Comparison of ENCODE assay signal across 15 cellular contexts in genomic region chr5:175920506-175920865, GRCh38. TPM values are rescaled to one million over a fixed set of nuclear protein-coding genes. Genes with fewer than 3 reads are reported as not detected.
A peak's percentile ranks its signal among the peaks of the same experiment; 100 is the strongest.
DNase-seq lines count a peak whose midpoint lies in the region; ATAC-seq and TF ChIP-seq lines count a peak whose summit lies in the region.
"Had no signal": no experiment of that assay in that cellular context is flagged by ENCODE, and none has a peak within 500 bp of the region (broad histone marks: within the 10 kb centered on the region; RNA-seq: fewer than 3 reads in every experiment).

No MANE protein-coding gene starts in this region.

- 72 to 80% methylated on average over 5 of the region's 5 CpGs for WGBS in GM23248 (ENCODE audit: low coverage in 1 of 2, low lambda C conversion rate in 2 of 2, missing lambda C conversion rate in 2 of 2), 2 experiments
- WGBS in right lobe of liver (ENCODE audit: insufficient coverage, low coverage, low lambda C conversion rate, missing lambda C conversion rate): 90% methylated on average over 5 of the region's 5 CpGs

- peak; percentile 36 for DNase-seq in GM23248
- peak; percentile 81 for DNase-seq in MG63
- DNase-seq in fibroblast of lung (ENCODE audit: low read depth in 2 of 2): peak; percentile 5 to 9
- DNase-seq in mucosa of descending colon: no peak
- no peak for DNase-seq in right lobe of liver
- no peak for DNase-seq in naive thymus-derived CD8-positive, alpha-beta T cell
- no peak for DNase-seq in stimulated activated naive CD8-positive, alpha-beta T cell treated with anti-CD3 and anti-CD28 coated beads, Interleukin-15, amount 100 ng/mL, for 72 hours
- no peak for DNase-seq in germinal center (ENCODE audit: low spot score)
- DNase-seq: DMS 273 treated with DMSO at 0.1 percent for 48 hours, NCI-H446, PC-9 had no signal

- no peak for TF ChIP-seq CTCF in fibroblast of lung (conservative IDR thresholded peaks at IDR 0.05 in 1 of 2, IDR thresholded peaks at IDR 0.05 in 1 of 2; ENCODE audit: low read depth in 1 of 2, low read length in 2 of 2)
- TF ChIP-seq CTCF in mucosa of descending colon (IDR thresholded peaks at IDR 0.05): no peak
- TF ChIP-seq CTCF in right lobe of liver (IDR thresholded peaks at IDR 0.05): no peak

- H3K4me3 ChIP-seq in GM23248 (no peak overlapping the region), MG63 (no peak overlapping the region), fibroblast of lung (replicated peaks in 1 of 4; ENCODE audit: control extremely low read depth in 1 of 4, insufficient read depth in 1 of 4, low read depth in 3 of 4, low read length in 4 of 4) (no peak overlapping the region), mucosa of descending colon (no peak overlapping the region), right lobe of liver (no peak overlapping the region)
- H3K4me3 ChIP-seq: BLaER1 treated with 17β-estradiol and CSF1 and Interleukin-3, amounts not matched to agents 10 nM and 100 nM; PC-9; SK-N-MC had no signal

- H3K9me3 ChIP-seq in GM23248 (ENCODE audit: low read depth) (no peaks in the 10 kb centered on the region), MG63 (peaks cover 3% of the 10 kb centered on the region), fibroblast of lung (ENCODE audit: control insufficient read depth, insufficient read depth, low read depth, low read length) (no peaks in the 10 kb centered on the region), mucosa of descending colon (no peaks in the 10 kb centered on the region), right lobe of liver (no peaks in the 10 kb centered on the region)
- H3K9me3 ChIP-seq: BLaER1 treated with 17β-estradiol and CSF1 and Interleukin-3, amounts not matched to agents 10 nM and 100 nM had no signal

- TF ChIP-seq POLR2A in right lobe of liver (IDR thresholded peaks at IDR 0.05): no peak

- no peaks in the 10 kb centered on the region for H3K9me3 Mint-ChIP-seq in naive thymus-derived CD8-positive, alpha-beta T cell
- no peaks in the 10 kb centered on the region for H3K9me3 Mint-ChIP-seq in stimulated activated naive CD8-positive, alpha-beta T cell treated with anti-CD3 and anti-CD28 coated beads, Interleukin-15, amount 100 ng/mL, for 72 hours

- H3K4me1 ChIP-seq in GM23248 (ENCODE audit: insufficient read depth): peaks cover 41% of the 10 kb centered on the region
- peaks cover 25% of the 10 kb centered on the region for H3K4me1 ChIP-seq in fibroblast of lung (ENCODE audit: control insufficient read depth, extremely low read depth, insufficient read depth, low read length)
- no peaks in the 10 kb centered on the region for H3K4me1 ChIP-seq in mucosa of descending colon (ENCODE audit: low read depth)
- peaks cover 0 to 14% (median 0%) of the 10 kb centered on the region in 4 donors for H3K4me1 ChIP-seq in right lobe of liver

- peaks cover 0 to 69% (median 18%) of the 10 kb centered on the region in 3 donors for H3K36me3 Mint-ChIP-seq in naive thymus-derived CD8-positive, alpha-beta T cell

- intact Hi-C loops in mucosa of descending colon (cut with DNase I, micrococcal nuclease): no loop called here
- intact Hi-C loops in right lobe of liver (cut with DNase I): no loop called here

- H3K9ac ChIP-seq in GM23248 (no peak overlapping the region), fibroblast of lung (ENCODE audit: insufficient read depth, low read length) (no peak overlapping the region)
- H3K9ac ChIP-seq: BLaER1 treated with 17β-estradiol and CSF1 and Interleukin-3, amounts not matched to agents 10 nM and 100 nM had no signal

- H3K4me1 Mint-ChIP-seq in naive thymus-derived CD8-positive, alpha-beta T cell: peaks cover 0 to 6% (median 2%) of the 10 kb centered on the region in 4 donors
- H3K4me1 Mint-ChIP-seq in stimulated activated naive CD8-positive, alpha-beta T cell treated with anti-CD3 and anti-CD28 coated beads, Interleukin-15, amount 100 ng/mL, for 72 hours: peaks cover under 1% of the 10 kb centered on the region

- no peaks in the 10 kb centered on the region for H3K27me3 Mint-ChIP-seq in naive thymus-derived CD8-positive, alpha-beta T cell
- H3K27me3 Mint-ChIP-seq in stimulated activated naive CD8-positive, alpha-beta T cell treated with anti-CD3 and anti-CD28 coated beads, Interleukin-15, amount 100 ng/mL, for 72 hours: no peaks in the 10 kb centered on the region

- H3F3A ChIP-seq in GM23248 (ENCODE audit: insufficient read depth): peaks cover 33% of the 10 kb centered on the region

- H3K27ac ChIP-seq in GM23248 (no peak overlapping the region), fibroblast of lung (ENCODE audit: insufficient read depth, low read length) (peak overlapping the region; percentile 41), right lobe of liver (no peak overlapping the region)
- H3K27ac ChIP-seq: BLaER1 treated with 17β-estradiol and CSF1 and Interleukin-3, amounts not matched to agents 10 nM and 100 nM; PC-9; SK-N-MC had no signal

- peak; percentile 15 for ATAC-seq in mucosa of descending colon
- no peak for ATAC-seq in right lobe of liver
- ATAC-seq in naive thymus-derived CD8-positive, alpha-beta T cell: no peak
- no peak for ATAC-seq in stimulated activated naive CD8-positive, alpha-beta T cell treated with anti-CD3 and anti-CD28 coated beads, Interleukin-15, amount 100 ng/mL, for 72 hours
- ATAC-seq: Right ventricle myocardium inferior had no signal

- no peak overlapping the region for H3K4me2 ChIP-seq in GM23248 (ENCODE audit: unreplicated experiment)
- no peak overlapping the region for H3K4me2 ChIP-seq in fibroblast of lung (ENCODE audit: extremely low read depth, insufficient read depth, low read length)
- H3K4me2 ChIP-seq: BLaER1 treated with 17β-estradiol and CSF1 and Interleukin-3, amounts not matched to agents 10 nM and 100 nM; PC-9 had no signal

- no peak overlapping the region for H3K27ac Mint-ChIP-seq in naive thymus-derived CD8-positive, alpha-beta T cell
- no peak overlapping the region for H3K27ac Mint-ChIP-seq in stimulated activated naive CD8-positive, alpha-beta T cell treated with anti-CD3 and anti-CD28 coated beads, Interleukin-15, amount 100 ng/mL, for 72 hours

- in situ Hi-C loops in GM23248 (cut with MboI): no loop called here

- POLR2A ChIA-PET in naive thymus-derived CD8-positive, alpha-beta T cell (lab: Charles Lee): no interaction called here

- no peaks in the 10 kb centered on the region for H3K79me2 ChIP-seq in GM23248 (ENCODE audit: insufficient read depth)
- no peaks in the 10 kb centered on the region for H3K79me2 ChIP-seq in fibroblast of lung (ENCODE audit: control insufficient read depth, insufficient read depth, low read length)

- H3K4me3 Mint-ChIP-seq in naive thymus-derived CD8-positive, alpha-beta T cell: no peak overlapping the region
- no peak overlapping the region for H3K4me3 Mint-ChIP-seq in stimulated activated naive CD8-positive, alpha-beta T cell treated with anti-CD3 and anti-CD28 coated beads, Interleukin-15, amount 100 ng/mL, for 72 hours

- H3K27me3 ChIP-seq in GM23248 (replicated peaks; ENCODE audit: insufficient read depth) (no peaks in the 10 kb centered on the region), MG63 (no peaks in the 10 kb centered on the region), fibroblast of lung (ENCODE audit: control insufficient read depth, insufficient read depth, low read length) (no peaks in the 10 kb centered on the region), right lobe of liver (no peaks in the 10 kb centered on the region)
- H3K27me3 ChIP-seq: BLaER1 treated with 17β-estradiol and CSF1 and Interleukin-3, amounts not matched to agents 10 nM and 100 nM had no signal

- H3K36me3 ChIP-seq in GM23248 (ENCODE audit: low read depth) (no peaks in the 10 kb centered on the region), MG63 (no peaks in the 10 kb centered on the region), fibroblast of lung (ENCODE audit: control insufficient read depth, insufficient read depth, low read length) (no peaks in the 10 kb centered on the region), mucosa of descending colon (ENCODE audit: low read depth) (no peaks in the 10 kb centered on the region), right lobe of liver (no peaks in the 10 kb centered on the region)

- H3K9me2 ChIP-seq in GM23248 (ENCODE audit: insufficient read depth): no peaks in the 10 kb centered on the region

- H2AFZ ChIP-seq in GM23248: 0 out of 2 replicates have a peak overlapping the region, but pooled peaks have one; percentile 4
- no peak overlapping the region for H2AFZ ChIP-seq in fibroblast of lung (ENCODE audit: low read length)
- H2AFZ ChIP-seq: PC-9 had no signal

- H4K20me1 ChIP-seq in GM23248 (ENCODE audit: insufficient read depth) (no peaks in the 10 kb centered on the region), fibroblast of lung (ENCODE audit: control insufficient read depth, extremely low read depth, insufficient read depth, low read length) (no peaks in the 10 kb centered on the region)

RNA-seq across cellular contexts. Expression of gene THOC3, which starts 47.6 kb away (rescaled TPM):
- total RNA-seq in GM23248 (2014; rRNA removed; shearing (Covaris generic)): 57.9 and 70.7 TPM in 2 replicates
- 47.2 and 50.6 TPM in 2 replicates for polyA plus RNA-seq in GM23248 (2016; fragmentation: Nextera tagmentation; extraction: Ambion mirVana)
- total RNA-seq in MG63 (2014; rRNA removed; shearing (Covaris generic); ENCODE audit: low replicate concordance): 42.8 and 58.1 TPM in 2 replicates
- total RNA-seq in fibroblast of lung: 14.4 and 29.6 TPM in 2 replicates
- polyA plus RNA-seq in fibroblast of lung: 25.2 and 60.1 TPM in 2 replicates
- polyA plus RNA-seq in fibroblast of lung (2012): 12.5 and 36.5 TPM in 2 replicates
- 3.3 and 16.9 TPM in 2 replicates for polyA minus RNA-seq in fibroblast of lung (ENCODE audit: low replicate concordance)
- total RNA-seq in mucosa of descending colon: 10 to 100 TPM; 29.4 to 34.1 (median 30.7) TPM
- total RNA-seq in right lobe of liver: 10 to 100 TPM; 12.0 to 26.6 (median 21.9) TPM
- total RNA-seq in naive thymus-derived CD8-positive, alpha-beta T cell: 10 to 100 TPM; 45.6 to 49.7 TPM
- polyA plus RNA-seq in naive thymus-derived CD8-positive, alpha-beta T cell: 100 to 1,000 TPM; 108 to 115 (median 112) TPM

RNA-seq across cellular contexts. Expression of gene CPLX2, which starts 49.1 kb away (rescaled TPM):
- total RNA-seq in GM23248 (2014; rRNA removed; shearing (Covaris generic)): not detected in 2 replicates
- not detected in 2 replicates for polyA plus RNA-seq in GM23248 (2016; fragmentation: Nextera tagmentation; extraction: Ambion mirVana)
- total RNA-seq in MG63 (2014; rRNA removed; shearing (Covaris generic); ENCODE audit: low replicate concordance): not detected in 2 replicates
- total RNA-seq in fibroblast of lung: not detected in 2 replicates
- 0.01 TPM in 2 replicates for polyA plus RNA-seq in fibroblast of lung
- not detected in 2 replicates for polyA plus RNA-seq in fibroblast of lung (2012)
- polyA minus RNA-seq in fibroblast of lung (ENCODE audit: low replicate concordance): not detected in 2 replicates
- 1 to 10 TPM in 1 of 3 donors, under 1 TPM in 2; 0.58 to 4.8 (median 0.87) TPM for total RNA-seq in mucosa of descending colon
- total RNA-seq in right lobe of liver: under 1 TPM in 2 of 6 experiments, not detected in 4; 0.18 to 0.56 TPM
- not detected for total RNA-seq in naive thymus-derived CD8-positive, alpha-beta T cell
- polyA plus RNA-seq in naive thymus-derived CD8-positive, alpha-beta T cell: not detected
- total RNA-seq: HT1080, PC-9, Right ventricle myocardium inferior had no signal

Comparison
In these comparisons a context has a peak if more than half of its experiments do, and no peak if none do; other contexts are left out.
1. DNase-seq: peak in GM23248 (single experiment), MG63 (single experiment) and fibroblast of lung (2 of 2); none in mucosa of descending colon (0 of 3), right lobe of liver (0 of 3), naive thymus-derived CD8-positive, alpha-beta T cell (0 of 10), stimulated activated naive CD8-positive, alpha-beta T cell treated with anti-CD3 and anti-CD28 coated beads, Interleukin-15, amount 100 ng/mL, for 72 hours (0 of 2) and germinal center (single experiment).